Comparison of ENCODE assay signal across 8 cellular contexts in genomic region chr13:26719356-26719945, GRCh38. TPM values are rescaled to one million over a fixed set of nuclear protein-coding genes. Genes with fewer than 3 reads are reported as not detected.
DNase-seq lines count a peak whose midpoint lies in the region; ATAC-seq, FAIRE-seq and TF ChIP-seq lines count a peak whose summit lies in the region.

No MANE protein-coding gene starts in this region.

- H3K36me3 ChIP-seq in Loucy (ENCODE audit: insufficient read depth, low read length) (no peaks in the 10 kb centered on the region), mucosa of descending colon (ENCODE audit: low read depth) (no peaks in the 10 kb centered on the region)

- H3F3A ChIP-seq in Loucy (ENCODE audit: low read depth): peaks cover 25% of the 10 kb centered on the region

- H3K4me1 Mint-ChIP-seq in glutamatergic neuron (ENCODE audit: low read depth, unreplicated experiment): peaks cover 23% of the 10 kb centered on the region
- H3K4me1 Mint-ChIP-seq in activated T-helper 17 cell treated with anti-CD3 and anti-CD28 coated beads, Interleukin-2, amount 50 U/mL, for 72 hours: no peaks in the 10 kb centered on the region

- ATAC-seq in HG03159 (IDR thresholded peaks at IDR 0.05; ENCODE audit: unreplicated experiment) (no peak), mucosa of descending colon (no peak)
- ATAC-seq in activated T-helper 17 cell treated with anti-CD3 and anti-CD28 coated beads, Interleukin-2, amount 50 U/mL, for 72 hours (replicated peaks): no peak
- no peak for ATAC-seq in activated CD4-positive, CD25-positive, alpha-beta regulatory T cell treated with anti-CD3 and anti-CD28 coated beads, Interleukin-2, amount 50 U/mL, for 24 hours

- intact Hi-C loops in mucosa of descending colon (cut with DNase I, micrococcal nuclease): no loop called here

- peak overlapping the region; percentile 69 for H3K4me3 ChIP-seq in Loucy (ENCODE audit: low read length, poor library complexity, severe bottlenecking)
- no peak overlapping the region for H3K4me3 ChIP-seq in mucosa of descending colon

- peaks cover 9% of the 10 kb centered on the region for H3K9me3 Mint-ChIP-seq in glutamatergic neuron (ENCODE audit: unreplicated experiment)
- no peaks in the 10 kb centered on the region for H3K9me3 Mint-ChIP-seq in activated T-helper 17 cell treated with anti-CD3 and anti-CD28 coated beads, Interleukin-2, amount 50 U/mL, for 72 hours

- H3K27me3 Mint-ChIP-seq in glutamatergic neuron (ENCODE audit: unreplicated experiment): peaks cover 12% of the 10 kb centered on the region
- no peaks in the 10 kb centered on the region for H3K27me3 Mint-ChIP-seq in activated T-helper 17 cell treated with anti-CD3 and anti-CD28 coated beads, Interleukin-2, amount 50 U/mL, for 72 hours

- no peak for DNase-seq in D721Med (ENCODE audit: insufficient read length, low spot score)
- peak; percentile 7 for DNase-seq in SIG-M5 (lab: John Stamatoyannopoulos, UW)
- no peak for DNase-seq in glutamatergic neuron
- DNase-seq in mucosa of descending colon: no peak

- H3K36me3 Mint-ChIP-seq in glutamatergic neuron (ENCODE audit: unreplicated experiment): no peaks in the 10 kb centered on the region
- H3K36me3 Mint-ChIP-seq in activated T-helper 17 cell treated with anti-CD3 and anti-CD28 coated beads, Interleukin-2, amount 50 U/mL, for 72 hours (ENCODE audit: low read depth): no peaks in the 10 kb centered on the region

- H3K4me3 Mint-ChIP-seq in glutamatergic neuron (ENCODE audit: unreplicated experiment): peak overlapping the region; percentile 48
- no peak overlapping the region for H3K4me3 Mint-ChIP-seq in activated T-helper 17 cell treated with anti-CD3 and anti-CD28 coated beads, Interleukin-2, amount 50 U/mL, for 72 hours

- peak overlapping the region; percentile 91 for H3K9ac ChIP-seq in Loucy (ENCODE audit: low read depth, low read length, poor library complexity, severe bottlenecking)

- H3K79me2 ChIP-seq in Loucy (ENCODE audit: insufficient read depth, low read length): no peaks in the 10 kb centered on the region

- no peaks in the 10 kb centered on the region for H3K27me3 ChIP-seq in Loucy (ENCODE audit: insufficient read depth, low read length, poor library complexity, severe bottlenecking)

- H3K4me2 ChIP-seq in Loucy (ENCODE audit: low read depth, low read length, poor library complexity, severe bottlenecking): peak overlapping the region; percentile 89

- H3K27ac Mint-ChIP-seq in glutamatergic neuron (ENCODE audit: unreplicated experiment): peak overlapping the region; percentile 67
- no peak overlapping the region for H3K27ac Mint-ChIP-seq in activated T-helper 17 cell treated with anti-CD3 and anti-CD28 coated beads, Interleukin-2, amount 50 U/mL, for 72 hours

- FAIRE-seq in D721Med (lab: Jason Lieb, UNC): no peak

- H4K20me1 ChIP-seq in Loucy (ENCODE audit: insufficient read depth, low read length, poor library complexity, severe bottlenecking): no peaks in the 10 kb centered on the region

- H2AFZ ChIP-seq in Loucy (ENCODE audit: low read length): no peak overlapping the region

- H3K9me2 ChIP-seq in Loucy (replicated peaks; ENCODE audit: low read depth, low read length): no peaks in the 10 kb centered on the region

- H3K4me1 ChIP-seq in Loucy (ENCODE audit: insufficient read depth, low read length, poor library complexity, severe bottlenecking) (peaks cover 53% of the 10 kb centered on the region), mucosa of descending colon (ENCODE audit: low read depth) (no peaks in the 10 kb centered on the region)

- TF ChIP-seq CTCF in D721Med (IDR thresholded peaks at IDR 0.05; ENCODE audit: insufficient read depth, missing control alignments): peak; percentile 1
- TF ChIP-seq CTCF in Loucy (conservative IDR thresholded peaks at IDR 0.05; ENCODE audit: low read length): peak; percentile 76
- peak; percentile 25 for TF ChIP-seq CTCF in glutamatergic neuron (IDR thresholded peaks at IDR 0.05; ENCODE audit: partially characterized antibody, unreplicated experiment)
- no peak for TF ChIP-seq CTCF in mucosa of descending colon (IDR thresholded peaks at IDR 0.05)

- H3K9me3 ChIP-seq in Loucy (ENCODE audit: insufficient read depth, low read depth, low read length) (no peaks in the 10 kb centered on the region), mucosa of descending colon (no peaks in the 10 kb centered on the region)

RNA-seq across cellular contexts. Expression of gene GPR12, which starts 41.1 kb away (rescaled TPM):
- total RNA-seq in glutamatergic neuron (ENCODE audit: unreplicated experiment): 2.5 TPM
- total RNA-seq in mucosa of descending colon: not detected
- not detected for total RNA-seq in activated T-helper 17 cell treated with anti-CD3 and anti-CD28 coated beads, Interleukin-2, amount 50 U/mL, for 72 hours
